ENCODE assay signal across 3 cellular contexts in the genomic region with DNA sequence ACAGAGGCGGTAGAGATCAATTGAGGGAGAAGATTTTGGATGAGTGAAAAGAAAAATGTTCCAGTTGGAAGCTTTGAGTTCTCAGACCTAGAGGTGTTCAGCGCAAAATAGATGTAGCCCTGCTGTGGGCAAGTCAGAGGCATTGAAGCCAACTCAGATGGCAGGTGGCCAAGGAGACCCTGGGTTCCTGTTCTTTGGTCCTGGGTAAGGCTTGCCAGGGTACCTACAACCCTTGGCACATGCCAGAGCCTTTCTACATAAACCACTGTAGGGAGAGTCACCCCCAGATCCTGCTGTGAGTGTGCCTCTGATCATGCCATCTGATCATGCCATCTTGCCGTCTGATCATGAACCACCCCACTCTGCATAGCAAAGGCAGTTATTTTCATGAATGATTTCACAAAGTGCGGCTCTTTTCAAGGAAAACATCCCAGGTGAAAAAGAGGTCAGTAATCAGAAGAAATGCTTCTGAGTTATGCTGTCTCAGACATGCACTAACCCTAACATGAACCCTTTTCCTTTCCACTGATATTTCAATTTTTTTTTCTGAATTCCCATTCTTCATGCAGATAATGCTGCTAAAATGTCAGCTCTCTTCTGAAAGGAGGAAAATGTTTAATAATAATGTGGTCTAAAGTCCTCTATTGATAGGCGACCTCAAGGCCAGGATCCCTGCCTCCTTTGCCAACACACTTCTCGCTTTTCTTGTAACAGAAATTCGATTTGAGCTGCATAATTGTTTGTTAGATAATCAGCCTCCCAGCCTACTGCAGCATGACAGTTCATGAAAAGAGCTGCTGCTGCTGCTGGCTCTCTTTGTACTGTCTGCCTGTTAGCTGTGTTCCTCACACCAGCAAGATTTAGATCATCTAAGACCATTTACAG.
A peak's percentile ranks its signal among the peaks of the same experiment; 100 is the strongest.
TF ChIP-seq lines count a peak whose summit lies in the region.

No MANE protein-coding gene starts in this region.

TF ChIP-seq in liver, 16 proteins besides CTCF, POLR2A, EP300 and RAD21:
- peak; percentile 44 for TF ChIP-seq SP1 (IDR thresholded peaks at IDR 0.05)
- peak; percentile 41 to 59 for TF ChIP-seq RXRA (IDR thresholded peaks at IDR 0.05)
- TF ChIP-seq MAX (IDR thresholded peaks at IDR 0.05), result no peak
- no peak for TF ChIP-seq HNF4A (conservative IDR thresholded peaks at IDR 0.05)
- TF ChIP-seq, protein P1, sequence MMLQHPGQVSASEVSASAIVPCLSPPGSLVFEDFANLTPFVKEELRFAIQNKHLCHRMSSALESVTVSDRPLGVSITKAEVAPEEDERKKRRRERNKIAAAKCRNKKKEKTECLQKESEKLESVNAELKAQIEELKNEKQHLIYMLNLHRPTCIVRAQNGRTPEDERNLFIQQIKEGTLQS (IDR thresholded peaks at IDR 0.05), result no peak
- peak; percentile 89 for TF ChIP-seq NR2F2 (IDR thresholded peaks at IDR 0.05)

TF ChIP-seq in HepG2, 621 proteins besides CTCF, POLR2A, EP300 and RAD21:
- TF ChIP-seq AHR (CRISPR knock-in tag; IDR thresholded peaks at IDR 0.05) (no peak), NR2F2 (IDR thresholded peaks at IDR 0.05; ENCODE audit: borderline replicate concordance, low read depth) (no peak), ZNF101 (CRISPR knock-in tag; IDR thresholded peaks at IDR 0.05; ENCODE audit: borderline replicate concordance, low read depth) (no peak), TEAD2 (CRISPR knock-in tag; IDR thresholded peaks at IDR 0.05) (no peak), IKZF4 (CRISPR knock-in tag; IDR thresholded peaks at IDR 0.05; ENCODE audit: borderline replicate concordance, low read depth, not compliant biosample characterization) (no peak), ZNF674 (CRISPR knock-in tag; IDR thresholded peaks at IDR 0.05; ENCODE audit: low read depth) (no peak), NBN (conservative IDR thresholded peaks at IDR 0.05) (no peak), KIAA2018 (CRISPR knock-in tag; IDR thresholded peaks at IDR 0.05; ENCODE audit: borderline replicate concordance) (no peak), ARNT2 (CRISPR knock-in tag; IDR thresholded peaks at IDR 0.05; ENCODE audit: low read depth) (no peak), ZNF777 (CRISPR knock-in tag; IDR thresholded peaks at IDR 0.05) (no peak), NRL (CRISPR knock-in tag; IDR thresholded peaks at IDR 0.05; ENCODE audit: borderline replicate concordance) (no peak), FOSL2 (CRISPR knock-in tag; IDR thresholded peaks at IDR 0.05) (no peak)
- TF ChIP-seq, protein P2, sequence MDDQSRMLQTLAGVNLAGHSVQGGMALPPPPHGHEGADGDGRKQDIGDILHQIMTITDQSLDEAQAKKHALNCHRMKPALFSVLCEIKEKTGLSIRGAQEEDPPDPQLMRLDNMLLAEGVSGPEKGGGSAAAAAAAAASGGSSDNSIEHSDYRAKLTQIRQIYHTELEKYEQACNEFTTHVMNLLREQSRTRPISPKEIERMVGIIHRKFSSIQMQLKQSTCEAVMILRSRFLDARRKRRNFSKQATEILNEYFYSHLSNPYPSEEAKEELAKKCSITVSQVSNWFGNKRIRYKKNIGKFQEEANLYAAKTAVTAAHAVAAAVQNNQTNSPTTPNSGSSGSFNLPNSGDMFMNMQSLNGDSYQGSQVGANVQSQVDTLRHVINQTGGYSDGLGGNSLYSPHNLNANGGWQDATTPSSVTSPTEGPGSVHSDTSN (CRISPR knock-in tag; IDR thresholded peaks at IDR 0.05; ENCODE audit: borderline replicate concordance), result no peak
- TF ChIP-seq, protein P3, sequence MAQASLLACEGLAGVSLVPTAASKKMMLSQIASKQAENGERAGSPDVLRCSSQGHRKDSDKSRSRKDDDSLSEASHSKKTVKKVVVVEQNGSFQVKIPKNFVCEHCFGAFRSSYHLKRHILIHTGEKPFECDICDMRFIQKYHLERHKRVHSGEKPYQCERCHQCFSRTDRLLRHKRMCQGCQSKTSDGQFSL (CRISPR knock-in tag; IDR thresholded peaks at IDR 0.05), result no peak

TF ChIP-seq in endothelial cell of umbilical vein, 7 proteins besides CTCF, POLR2A, EP300 and RAD21:
- TF ChIP-seq FOS (IDR thresholded peaks at IDR 0.05; ENCODE audit: borderline replicate concordance, insufficient read depth, low read length), result no peak
- TF ChIP-seq POLR2AphosphoS5 (IDR thresholded peaks at IDR 0.05; ENCODE audit: insufficient read depth, low read depth, low read length), result no peak
- no peak for TF ChIP-seq MAX (IDR thresholded peaks at IDR 0.05; ENCODE audit: insufficient read depth, insufficient read length)
- no peak for TF ChIP-seq MYC (IDR thresholded peaks at IDR 0.05; ENCODE audit: low read depth, low read length)
- TF ChIP-seq EZH2 (IDR thresholded peaks at IDR 0.05; ENCODE audit: borderline replicate concordance, low read depth, low read length, severe bottlenecking), result no peak
- TF ChIP-seq JUN (IDR thresholded peaks at IDR 0.05; ENCODE audit: borderline replicate concordance, insufficient read depth, insufficient read length, low read depth), result no peak
- no peak for TF ChIP-seq GATA2 (IDR thresholded peaks at IDR 0.05; ENCODE audit: insufficient read depth, insufficient read length, low read depth, low read length)
